8 cellular contexts compared by ENCODE assay signal in the genomic region with DNA sequence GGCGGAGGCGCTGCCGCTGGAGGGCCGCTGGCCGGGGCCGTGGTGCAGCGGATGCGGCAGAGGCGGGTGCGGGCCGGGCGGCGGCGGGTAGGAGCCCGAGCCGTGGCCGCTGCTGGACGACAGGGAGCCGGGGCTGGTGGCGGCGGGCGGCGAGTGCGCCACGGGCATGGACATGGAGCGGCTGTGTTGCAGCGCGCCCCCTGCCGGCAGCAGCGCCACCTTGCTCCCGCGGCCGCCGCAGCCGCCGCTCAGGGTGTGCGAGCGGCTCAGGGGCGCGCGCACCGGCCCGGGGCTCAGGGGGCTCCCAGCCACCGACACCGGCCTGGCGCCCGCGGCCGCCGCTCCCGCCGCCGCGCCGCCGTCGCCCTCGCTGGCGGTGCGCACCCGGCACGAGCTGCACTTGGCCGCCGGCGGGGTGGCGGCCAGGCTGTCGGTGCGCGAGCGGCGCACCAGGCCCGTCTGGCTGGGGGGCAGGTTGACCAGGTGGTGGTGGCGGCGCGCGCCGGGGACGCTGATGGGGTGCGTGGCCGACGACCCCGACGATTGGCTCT. TPM values are rescaled to one million over a fixed set of nuclear protein-coding genes. Genes with fewer than 3 reads are reported as not detected.
A peak's percentile ranks its signal among the peaks of the same experiment; 100 is the strongest.
DNase-seq lines count a peak whose midpoint lies in the region; ATAC-seq and TF ChIP-seq lines count a peak whose summit lies in the region.

No MANE protein-coding gene starts in this region.

- H4K91ac ChIP-seq in neuronal stem cell (ENCODE audit: low read depth, low read length, poor library complexity): no peak overlapping the region

- H3K27ac ChIP-seq in HEK293 (ENCODE audit: extremely low read depth, low read depth, low read length): peak overlapping the region; percentile 86; the same call in 1 of the 2 replicates
- no peak overlapping the region for H3K27ac ChIP-seq in neuronal stem cell (replicated peaks; ENCODE audit: low read length)
- H3K27ac ChIP-seq in transverse colon: peak overlapping the region; percentile 71 to 92 (median 89)

- H3K79me1 ChIP-seq in neuronal stem cell (ENCODE audit: low read depth, low read length): peaks cover 37% of the 10 kb centered on the region

- no peak overlapping the region for H2BK120ac ChIP-seq in neuronal stem cell (ENCODE audit: low read depth, low read length)

- peak overlapping the region; percentile 89 for H3K14ac ChIP-seq in neuronal stem cell (ENCODE audit: low read length)

- POLR2A ChIA-PET in HEK293 (lab: Yijun Ruan, JAX): no interaction called here

- no peaks in the 10 kb centered on the region for H3K9me3 Mint-ChIP-seq in activated naive CD4-positive, alpha-beta T cell treated with anti-CD3 and anti-CD28 coated beads, Interleukin-2, amount 50 U/mL, for 72 hours

- peak overlapping the region; percentile 75 for H2BK15ac ChIP-seq in neuronal stem cell (ENCODE audit: low read length)

- H2AFZ ChIP-seq in neuronal stem cell (ENCODE audit: low read length): no peak overlapping the region

- peak overlapping the region in 1 of 2 donors; percentile 37 for H3K27ac Mint-ChIP-seq in activated naive CD4-positive, alpha-beta T cell treated with anti-CD3 and anti-CD28 coated beads, Interleukin-2, amount 50 U/mL, for 72 hours

- in situ Hi-C loops in transverse colon (cut with MboI; ENCODE audit: low pct_ligation_motif_present in 1 of 4, low pct_unique_long_range_greater_than_20kb in 1 of 4, low sequenced_read_pairs in 3 of 4): loop anchor here in 3 of 4 donors (25.0 kb wide), 3 partner anchors 328 to 822 kb away; no protein-coding TSS in a partner anchor

- H3K27me3 ChIP-seq in neuronal stem cell (ENCODE audit: control insufficient read depth in 3 of 3, insufficient read depth in 3 of 3, low read depth in 1 of 3, low read length in 3 of 3) (no peaks in the 10 kb centered on the region), transverse colon (peaks cover 17% of the 10 kb centered on the region)

- H2BK5ac ChIP-seq in neuronal stem cell (ENCODE audit: low read length): peak overlapping the region; percentile 82

- CTCF ChIA-PET in HEK293 (lab: Yijun Ruan, JAX): interaction anchor here (0.6 to 1.0 kb wide), 6 partner anchors 14 to 511 kb away, joined by 3 to 4 read pairs (median 3); no protein-coding TSS in a partner anchor

- H3K36me3 ChIP-seq in HEK293 (ENCODE audit: control insufficient read depth in 2 of 2, insufficient read depth in 1 of 2, low read length in 2 of 2): peaks cover 0 to 43% of the 10 kb centered on the region in 2 experiments; a peak in 1 of 3 replicates
- peaks cover 18 to 22% of the 10 kb centered on the region in 2 donors for H3K36me3 ChIP-seq in neuronal stem cell (replicated peaks in 1 of 2; ENCODE audit: control insufficient read depth in 2 of 2, insufficient read depth in 2 of 2, low read length in 2 of 2)
- peaks cover 0 to 19% (median 6%) of the 10 kb centered on the region in 4 donors for H3K36me3 ChIP-seq in transverse colon

- H3K23ac ChIP-seq in neuronal stem cell (ENCODE audit: low read depth, low read length, poor library complexity): peak overlapping the region; percentile 93

- no peaks in the 10 kb centered on the region for H3K9me3 ChIP-seq in HEK293 (ENCODE audit: control insufficient read depth, insufficient read depth, low read depth, low read length)
- peaks cover 0 to 5% of the 10 kb centered on the region in 2 donors for H3K9me3 ChIP-seq in neuronal stem cell (replicated peaks in 1 of 2; ENCODE audit: control insufficient read depth in 2 of 2, insufficient read depth in 1 of 2, low read depth in 1 of 2, low read length in 2 of 2)
- no peaks in the 10 kb centered on the region for H3K9me3 ChIP-seq in transverse colon

- peak overlapping the region; percentile 99 for H3K9ac ChIP-seq in neuronal stem cell (ENCODE audit: low read depth, low read length, poor library complexity)

- no peak for TF ChIP-seq EP300 in transverse colon (IDR thresholded peaks at IDR 0.05; ENCODE audit: low read depth)

- peak; percentile 30 to 34 for ATAC-seq in activated naive CD4-positive, alpha-beta T cell treated with anti-CD3 and anti-CD28 coated beads, Interleukin-2, amount 50 U/mL, for 72 hours

- H2AK5ac ChIP-seq in neuronal stem cell (ENCODE audit: low read depth, low read length): peak overlapping the region; percentile 97

- peak overlapping the region; percentile 99 for H3K18ac ChIP-seq in neuronal stem cell (ENCODE audit: low read length)

- peaks cover 15% of the 10 kb centered on the region for H3K4me1 ChIP-seq in HEK293 (ENCODE audit: control insufficient read depth, insufficient read depth, low read length)
- peaks cover 7 to 10% of the 10 kb centered on the region in 2 donors for H3K4me1 ChIP-seq in neuronal stem cell (ENCODE audit: control insufficient read depth in 2 of 2, insufficient read depth in 1 of 2, low read depth in 1 of 2, low read length in 2 of 2)
- peaks cover 0 to 51% (median 38%) of the 10 kb centered on the region in 4 donors for H3K4me1 ChIP-seq in transverse colon

- peak; percentile 67 for DNase-seq in AG08395 (ENCODE audit: low spot score)
- peak; percentile 75 to 87 for DNase-seq in SHP77 (lab: John Stamatoyannopoulos, UW)
- DNase-seq in activated naive CD4-positive, alpha-beta T cell treated with anti-CD3 and anti-CD28 coated beads, Interleukin-2, amount 50 U/mL, for 72 hours (ENCODE audit: low spot score in 2 of 2): peak; percentile 71 to 82
- peak; percentile 83 for DNase-seq in glomerular visceral epithelial cell (ENCODE audit: extremely low spot score)
- DNase-seq in neuronal stem cell (ENCODE audit: low spot score): peak; percentile 85
- peak; percentile 80 for DNase-seq in transverse colon
- DNase-seq in MV-4-11 (lab: John Stamatoyannopoulos, UW): no peak

- no peak for TF ChIP-seq POLR2A in transverse colon (IDR thresholded peaks at IDR 0.05)

- intact Hi-C loops in transverse colon (cut with DNase I; ENCODE audit: low total_unique reads): loop anchor here (5.0 kb wide), 1 partner anchor 323 kb away; no protein-coding TSS in a partner anchor

- H3K36me3 Mint-ChIP-seq in activated naive CD4-positive, alpha-beta T cell treated with anti-CD3 and anti-CD28 coated beads, Interleukin-2, amount 50 U/mL, for 72 hours: no peaks in the 10 kb centered on the region

- H2BK12ac ChIP-seq in neuronal stem cell (ENCODE audit: low read length): peak overlapping the region; percentile 84

- peak overlapping the region; percentile 99 for H3K4me2 ChIP-seq in neuronal stem cell (ENCODE audit: insufficient read depth, low read length, poor library complexity, severe bottlenecking)

- H3K4me3 ChIP-seq in HEK293 (ENCODE audit: low read depth, low read length) (peak overlapping the region; percentile 66), neuronal stem cell (ENCODE audit: low read length in 2 of 2) (peak overlapping the region; percentile 72 to 99), transverse colon (peak overlapping the region; percentile 52 to 89 (median 77))

- no CpG with 5 or more reads among the region's 83 CpGs for WGBS in neuronal stem cell (ENCODE audit: extremely low coverage in 2 of 2, insufficient read length in 2 of 2, insufficient replicate concordance in 1 of 2), 2 donors
- WGBS in transverse colon (ENCODE audit: low coverage in 1 of 2), 2 donors: 7% methylated on average over 32 of the region's 83 CpGs; no CpG with 5 or more reads in 1 of the 2 donors

- H4K8ac ChIP-seq in neuronal stem cell (ENCODE audit: low read depth, low read length): peak overlapping the region; percentile 17

- H3K4ac ChIP-seq in neuronal stem cell (ENCODE audit: low read length): peak overlapping the region; percentile 53

- no peak for TF ChIP-seq CTCF in HEK293 (tag by site-specific recombination; IDR thresholded peaks at IDR 0.05)
- TF ChIP-seq CTCF in transverse colon (IDR thresholded peaks at IDR 0.05): peak in 4 of 5 experiments; percentile 11 to 69 (median 47)

TF ChIP-seq in HEK293, 187 proteins besides CTCF, POLR2A, EP300 and RAD21 (continues in another document):
- TF ChIP-seq ZFP3 (tag by site-specific recombination; IDR thresholded peaks at IDR 0.05; ENCODE audit: low read depth) (no peak), ZSCAN30 (tag by site-specific recombination; IDR thresholded peaks at IDR 0.05) (0 out of 2 replicates have a peak, but pooled peaks have one; percentile 33), ZNF692 (tag by site-specific recombination; IDR thresholded peaks at IDR 0.05) (no peak)

RNA-seq across cellular contexts. Expression of gene IRS2, which starts 1.7 kb away (rescaled TPM):
- 1 to 10 TPM; 2.4 to 3.7 TPM for total RNA-seq in activated naive CD4-positive, alpha-beta T cell treated with anti-CD3 and anti-CD28 coated beads, Interleukin-2, amount 50 U/mL, for 72 hours
- polyA plus RNA-seq in neuronal stem cell (2013, experiment 1 of 2): 18.1 TPM
- polyA plus RNA-seq in neuronal stem cell (2013, experiment 2 of 2): 18.9 TPM
- 10 to 100 TPM; 12.5 to 72.6 (median 28.5) TPM for total RNA-seq in transverse colon
